Comparison of ENCODE assay signal across 10 cellular contexts in the genomic region with DNA sequence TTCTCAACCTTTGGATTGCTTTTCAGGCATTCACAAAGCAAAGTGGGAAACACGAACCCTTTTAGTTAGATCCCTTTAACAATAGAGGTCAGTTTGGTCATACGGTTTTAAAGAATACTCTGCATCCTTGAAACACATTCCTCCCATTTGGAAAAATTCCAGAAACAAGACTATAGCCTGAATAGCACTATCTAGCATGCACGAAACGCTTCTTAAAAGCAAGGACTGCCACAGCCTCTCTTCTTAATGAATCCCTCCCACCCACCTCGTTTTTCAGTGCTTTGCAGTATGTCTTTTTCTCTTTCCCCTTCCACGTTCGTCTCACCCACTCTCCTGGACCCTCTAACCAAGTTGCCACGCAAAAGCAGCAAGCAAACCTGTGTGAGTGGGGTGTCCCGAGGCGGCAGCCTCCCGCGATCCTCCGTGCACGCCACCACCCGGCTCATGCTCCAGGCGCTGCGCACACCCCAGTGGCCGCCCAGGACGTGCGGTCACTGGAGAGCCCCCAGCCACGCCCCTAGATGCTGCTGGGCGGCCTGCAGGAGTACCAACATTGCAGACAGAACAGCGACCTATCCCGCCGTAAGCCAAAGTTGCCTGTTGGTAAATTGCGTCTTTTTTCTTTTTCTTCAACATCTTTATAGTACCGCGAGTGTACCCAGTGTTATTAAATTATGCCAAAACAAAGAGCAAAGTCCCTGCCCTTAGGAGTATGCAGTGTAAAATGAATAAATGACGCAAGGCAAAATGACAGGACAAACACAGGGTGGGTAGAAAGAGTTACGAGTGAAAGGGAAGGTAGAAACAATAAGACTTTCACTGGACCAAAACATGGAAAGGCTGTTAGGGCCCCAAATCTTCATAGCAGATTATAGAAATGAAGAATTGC. TPM values are rescaled to one million over a fixed set of nuclear protein-coding genes. Genes with fewer than 3 reads are reported as not detected.
DNase-seq lines count a peak whose midpoint lies in the region; ATAC-seq and TF ChIP-seq lines count a peak whose summit lies in the region.
"Had no signal": no experiment of that assay in that cellular context is flagged by ENCODE, and none has a peak within 500 bp of the region (broad histone marks: within the 10 kb centered on the region; RNA-seq: fewer than 3 reads in every experiment).

A gene with protein sequence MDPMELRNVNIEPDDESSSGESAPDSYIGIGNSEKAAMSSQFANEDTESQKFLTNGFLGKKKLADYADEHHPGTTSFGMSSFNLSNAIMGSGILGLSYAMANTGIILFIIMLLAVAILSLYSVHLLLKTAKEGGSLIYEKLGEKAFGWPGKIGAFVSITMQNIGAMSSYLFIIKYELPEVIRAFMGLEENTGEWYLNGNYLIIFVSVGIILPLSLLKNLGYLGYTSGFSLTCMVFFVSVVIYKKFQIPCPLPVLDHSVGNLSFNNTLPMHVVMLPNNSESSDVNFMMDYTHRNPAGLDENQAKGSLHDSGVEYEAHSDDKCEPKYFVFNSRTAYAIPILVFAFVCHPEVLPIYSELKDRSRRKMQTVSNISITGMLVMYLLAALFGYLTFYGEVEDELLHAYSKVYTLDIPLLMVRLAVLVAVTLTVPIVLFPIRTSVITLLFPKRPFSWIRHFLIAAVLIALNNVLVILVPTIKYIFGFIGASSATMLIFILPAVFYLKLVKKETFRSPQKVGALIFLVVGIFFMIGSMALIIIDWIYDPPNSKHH (minus strand): TSS at position 472 of the 889 bp plus-strand sequence. CDS start 32,926 bp downstream, outside the sequence.

- peaks cover 0 to 5% (median 0%) of the 10 kb centered on the region in 6 donors for H3K9me3 Mint-ChIP-seq in immature natural killer cell

- TF ChIP-seq POLR2A in testis (IDR thresholded peaks at IDR 0.05): no peak

- H3K27ac ChIP-seq in HUES6 (ENCODE audit: low read depth, low read length) (no peak within 1 kb of the TSS), colonic mucosa (no peak within 1 kb of the TSS), testis (no peak within 1 kb of the TSS)

- WGBS in testis, 2 donors: 10 to 13% methylated on average over 30 of the region's 30 CpGs

- peaks cover 0 to 3% (median 0%) of the 10 kb centered on the region in 3 donors for H3K36me3 Mint-ChIP-seq in immature natural killer cell

- intact Hi-C loops in colonic mucosa (cut with DNase I) (no loop called here), testis (cut with DNase I; ENCODE audit: low total_unique reads) (no loop called here)

- DNase-seq in colonic mucosa (peak; percentile 39), kidney epithelial cell (ENCODE audit: low read depth) (peak; percentile 2), testis (peak; percentile 34), immature natural killer cell (no peak), GM19238 (ENCODE audit: insufficient read length, low spot score) (no peak)
- no peak for DNase-seq in stimulated activated CD8-positive, alpha-beta memory T cell treated with anti-CD3 and anti-CD28 coated beads, Interleukin-4, amount 100 ng/mL, for 48 hours
- DNase-seq: NCI-H1092; stimulated activated naive CD4-positive, alpha-beta T cell treated with Interleukin-2 at 50 U/mL for 16 hours had no signal

- peaks cover 7 to 19% (median 12%) of the 10 kb centered on the region in 3 donors for H3K27me3 Mint-ChIP-seq in immature natural killer cell (ENCODE audit: low read depth in 3 of 3)

- H3K9ac ChIP-seq in HUES6 (ENCODE audit: low read length) (peak within 1 kb of the TSS; percentile 13), colonic mucosa (ENCODE audit: low read depth in 2 of 2, low read length in 2 of 2) (peak within 1 kb of the TSS in 1 of 2 donors; percentile 49)

- H3K27me3 ChIP-seq in HUES6 (ENCODE audit: control insufficient read depth, insufficient read depth, low read length): peaks cover 75% of the 10 kb centered on the region
- H3K27me3 ChIP-seq in colonic mucosa: peaks cover 5% of the 10 kb centered on the region
- H3K27me3 ChIP-seq in kidney epithelial cell (ENCODE audit: control insufficient read depth, insufficient read depth, low read length): peaks cover 11% of the 10 kb centered on the region
- no peaks in the 10 kb centered on the region for H3K27me3 ChIP-seq in testis

- H3K4me3 ChIP-seq in HUES6 (ENCODE audit: low read depth, low read length) (peak within 1 kb of the TSS; percentile 63), colonic mucosa (peak within 1 kb of the TSS; percentile 32), kidney epithelial cell (ENCODE audit: low read depth, low read length) (peak within 1 kb of the TSS; percentile 35), testis (no peak within 1 kb of the TSS)

- H3K9me3 ChIP-seq in HUES6 (ENCODE audit: control insufficient read depth, insufficient read depth, low read depth, low read length) (no peaks in the 10 kb centered on the region), colonic mucosa (no peaks in the 10 kb centered on the region), testis (no peaks in the 10 kb centered on the region)

- TF ChIP-seq CTCF in colonic mucosa (IDR thresholded peaks at IDR 0.05) (no peak), kidney epithelial cell (IDR thresholded peaks at IDR 0.05; ENCODE audit: insufficient read depth, low read length, poor library complexity, severe bottlenecking) (no peak), testis (IDR thresholded peaks at IDR 0.05) (no peak)

- H3K4me3 Mint-ChIP-seq in immature natural killer cell: peak within 1 kb of the TSS in 1 of 5 donors; percentile 30

- H3K4me1 ChIP-seq in HUES6 (ENCODE audit: control insufficient read depth, insufficient read depth, low read length): peaks cover 13% of the 10 kb centered on the region
- no peaks in the 10 kb centered on the region for H3K4me1 ChIP-seq in colonic mucosa
- H3K4me1 ChIP-seq in testis: no peaks in the 10 kb centered on the region

- ATAC-seq in GM19452 (IDR thresholded peaks at IDR 0.05; ENCODE audit: unreplicated experiment): no peak

- no peak within 1 kb of the TSS for H3K27ac Mint-ChIP-seq in immature natural killer cell

- no peaks in the 10 kb centered on the region for H3K36me3 ChIP-seq in HUES6 (ENCODE audit: control insufficient read depth, insufficient read depth, low read length)
- no peaks in the 10 kb centered on the region for H3K36me3 ChIP-seq in colonic mucosa
- no peaks in the 10 kb centered on the region for H3K36me3 ChIP-seq in kidney epithelial cell (ENCODE audit: control insufficient read depth, insufficient read depth, low read length)
- H3K36me3 ChIP-seq in testis (ENCODE audit: low read depth, missing control alignments): no peaks in the 10 kb centered on the region

- H3K4me1 Mint-ChIP-seq in immature natural killer cell: peaks cover 0 to 1% of the 10 kb centered on the region in 2 donors

RNA-seq across cellular contexts. Expression of the gene that starts here (rescaled TPM):
- total RNA-seq in colonic mucosa (1 to 10 TPM; 2.8 to 3.2 TPM), kidney epithelial cell (not detected in 2 replicates), testis (1 to 10 TPM in 1 of 2 donors, under 1 TPM in 1; 0.24 to 1.3 TPM)
- polyA plus RNA-seq in testis (ENCODE audit: insufficient read depth, low read depth, low replicate concordance) (0.65 TPM), immature natural killer cell (not detected)

Comparison
In these comparisons a context has a peak if more than half of its experiments do, and no peak if none do; other contexts are left out.
1. Peak in DNase-seq and H3K4me3 ChIP-seq in kidney epithelial cell; RNA of the gene not detected or under 1 TPM.
2. H3K4me3 ChIP-seq: peak in HUES6 (single experiment) and colonic mucosa (single experiment); none in testis (0 of 2).
3. DNase-seq: peak in colonic mucosa (single experiment) and testis (single experiment); none in immature natural killer cell (0 of 3), stimulated activated CD8-positive, alpha-beta memory T cell treated with anti-CD3 and anti-CD28 coated beads, Interleukin-4, amount 100 ng/mL, for 48 hours (single experiment) and GM19238 (single experiment).